ENCODE assay signal across 19 cellular contexts in genomic region chr4:139282375-139283075, GRCh38. TPM values are rescaled to one million over a fixed set of nuclear protein-coding genes. Genes with fewer than 3 reads are reported as not detected.
"Had no signal": no experiment of that assay in that cellular context is flagged by ENCODE, and none has a peak within 500 bp of the region (broad histone marks: within the 10 kb centered on the region; RNA-seq: fewer than 3 reads in every experiment).

No MANE protein-coding gene starts in this region.

- H3K4me3 ChIP-seq: body of pancreas, left lung, sigmoid colon had no signal

- H3K36me3 ChIP-seq: left lung, WERI-Rb-1 had no signal

- DNase-seq: activated CD4-positive, alpha-beta T cell treated with anti-CD3 and anti-CD28 coated beads for 4 hours; activated CD8-positive, alpha-beta memory T cell treated with anti-CD3 and anti-CD28 coated beads, Interleukin-2, amount 50 U/mL, for 48 hours; activated CD8-positive, alpha-beta T cell treated with anti-CD3 and anti-CD28 coated beads for 36 hours; activated naive CD4-positive, alpha-beta T cell; activated naive CD8-positive, alpha-beta T cell treated with anti-CD3 and anti-CD28 coated beads, Interleukin-2, amount 50 U/mL, for 24 hours; body of pancreas; erythroblast; foreskin keratinocyte; islet precursor cell; left lung; nucleus accumbens; sigmoid colon; stimulated activated CD4-positive, alpha-beta T cell treated with anti-CD3 and anti-CD28 coated beads, Interleukin-12 subunit alpha, Interleukin-12 subunit beta, amount 100 ng/mL, for 4 hours; stimulated activated naive CD4-positive, alpha-beta T cell treated with Interleukin-2 at 50 U/mL for 16 hours; T-cell; T1000; WERI-Rb-1 had no signal

- H3K9me3 ChIP-seq: body of pancreas, sigmoid colon had no signal

- H3K27ac ChIP-seq: body of pancreas, foreskin keratinocyte, left lung, sigmoid colon, WERI-Rb-1 had no signal

- H3K4me1 ChIP-seq: foreskin keratinocyte had no signal

- ATAC-seq: activated CD8-positive, alpha-beta T cell treated with anti-CD3 and anti-CD28 coated beads for 36 hours; activated naive CD8-positive, alpha-beta T cell treated with anti-CD3 and anti-CD28 coated beads, Interleukin-2, amount 50 U/mL, for 24 hours; body of pancreas; foreskin keratinocyte; left lung; natural killer cell treated with Interleukin-12 subunit alpha and Interleukin-12 subunit beta and Interleukin-15 and Interleukin-18, amount 100 ng/mL, for 72 hours; T-cell had no signal

RNA-seq across cellular contexts. Expression of gene MGARP, which starts 2.5 kb away (rescaled TPM):
- total RNA-seq: activated T-helper 1 cell treated with anti-CD3 and anti-CD28 coated beads, Interleukin-12 subunit alpha, Interleukin-12 subunit beta, Interleukin-2, Interleukin-4 antibody, amounts not matched to agents 30 ng/mL and 10 ng/mL and 1 ng/mL, durations not matched to agents 14 hours and 24 hours and 36 hours had no signal
